Comparison of ENCODE assay signal across 11 cellular contexts in genomic region chr14:32010561-32011188, GRCh38.
DNase-seq lines count a peak whose midpoint lies in the region; ATAC-seq, FAIRE-seq and TF ChIP-seq lines count a peak whose summit lies in the region.
"Had no signal": no experiment of that assay in that cellular context is flagged by ENCODE, and none has a peak within 500 bp of the region (broad histone marks: within the 10 kb centered on the region; RNA-seq: fewer than 3 reads in every experiment).

No MANE protein-coding gene starts in this region.

- intact Hi-C loops in GM12878 (cut with micrococcal nuclease; ENCODE audit: unreplicated experiment), result no loop called here

- in situ Hi-C loops in Caki2 (cut with HindIII; ENCODE audit: low pct_unique_long_range_greater_than_20kb, low sequenced_read_pairs) (no loop called here), GM12878 (cut with MboI) (no loop called here)

- no peaks in the 10 kb centered on the region for H3K9me3 ChIP-seq in GM12878 (replicated peaks; ENCODE audit: control insufficient read depth, insufficient read depth, low read length)
- H3K9me3 ChIP-seq in mesenchymal stem cell (ENCODE audit: control insufficient read depth, low read length), result no peaks in the 10 kb centered on the region

- H2BK5ac ChIP-seq in mesenchymal stem cell (ENCODE audit: low read depth, low read length, poor library complexity, severe bottlenecking), result no peak overlapping the region

- H2AFZ ChIP-seq in GM12878 (ENCODE audit: control insufficient read depth, low read depth, low read length) (no peak overlapping the region), mesenchymal stem cell (ENCODE audit: low read depth, low read length) (no peak overlapping the region)
- H2AFZ ChIP-seq: neural progenitor cell had no signal

- SMC1A ChIA-PET in GM12878 (lab: Charles Lee; ENCODE audit: uncharacterized antibody, unreplicated experiment), result interaction anchor here (0.8 to 2.1 kb wide), 5 partner anchors 14 to 84 kb away, joined by 3 to 7 read pairs (median 3); no protein-coding TSS in a partner anchor

- CTCF ChIA-PET in GM12878 (lab: Yijun Ruan, JAX), result interaction anchor here (1.2 to 2.8 kb wide), 2 partner anchors 9 to 85 kb away, joined by 4 to 12 read pairs; no protein-coding TSS in a partner anchor
- CTCF ChIA-PET in activated CD4-positive, alpha-beta memory T cell treated with anti-CD3 and anti-CD28 coated beads, Interleukin-2, amount 10 ng/mL, durations not matched to agents 7 days and 5 days (lab: Charles Lee), result no interaction called here

- H3K27ac Mint-ChIP-seq in activated CD4-positive, alpha-beta memory T cell treated with anti-CD3 and anti-CD28 coated beads, Interleukin-2, amount 10 ng/mL, durations not matched to agents 7 days and 5 days, result no peak overlapping the region
- H3K27ac Mint-ChIP-seq: neural progenitor cell had no signal

- no peaks in the 10 kb centered on the region for H3K36me3 Mint-ChIP-seq in activated CD4-positive, alpha-beta memory T cell treated with anti-CD3 and anti-CD28 coated beads, Interleukin-2, amount 10 ng/mL, durations not matched to agents 7 days and 5 days (ENCODE audit: low read depth)
- H3K36me3 Mint-ChIP-seq: neural progenitor cell had no signal

- H3K4me1 ChIP-seq in GM12878 (ENCODE audit: control insufficient read depth, insufficient read depth, low read length), result no peaks in the 10 kb centered on the region
- H3K4me1 ChIP-seq in mesenchymal stem cell (ENCODE audit: control insufficient read depth, insufficient read depth, low read depth, low read length), result peaks cover 13% of the 10 kb centered on the region

- no peak for TF ChIP-seq EP300 in GM12878 (IDR thresholded peaks at IDR 0.05; ENCODE audit: borderline replicate concordance in 1 of 2, control insufficient read depth in 1 of 2, low read depth in 2 of 2, low read length in 2 of 2)

- no peaks in the 10 kb centered on the region for H3K79me2 ChIP-seq in GM12878 (ENCODE audit: control insufficient read depth, insufficient read depth, low read length)

- H3K27me3 Mint-ChIP-seq in activated CD4-positive, alpha-beta memory T cell treated with anti-CD3 and anti-CD28 coated beads, Interleukin-2, amount 10 ng/mL, durations not matched to agents 7 days and 5 days, result no peaks in the 10 kb centered on the region

- H3K14ac ChIP-seq in mesenchymal stem cell (ENCODE audit: low read length in 2 of 2), result no peak overlapping the region

- no peak overlapping the region for H3K4me3 Mint-ChIP-seq in activated CD4-positive, alpha-beta memory T cell treated with anti-CD3 and anti-CD28 coated beads, Interleukin-2, amount 10 ng/mL, durations not matched to agents 7 days and 5 days
- H3K4me3 Mint-ChIP-seq: neural progenitor cell had no signal

- no peak overlapping the region for H3K27ac ChIP-seq in GM12878 (ENCODE audit: control insufficient read depth, insufficient read depth)
- peak overlapping the region; percentile 33 for H3K27ac ChIP-seq in mesenchymal stem cell (ENCODE audit: low read length, poor library complexity, severe bottlenecking)
- H3K27ac ChIP-seq: neural progenitor cell, WERI-Rb-1 had no signal

- TF ChIP-seq POLR2A in GM12878 (IDR thresholded peaks at IDR 0.05; ENCODE audit: low read depth, low read length) (no peak), GM12892 (IDR thresholded peaks at IDR 0.05; ENCODE audit: low read depth, low read length) (no peak)

- no peak overlapping the region for H2BK120ac ChIP-seq in mesenchymal stem cell (ENCODE audit: low read depth, low read length)

- POLR2A ChIA-PET in GM12878 (lab: Charles Lee), result interaction anchor here (0.8 kb wide), 1 partner anchor 17 kb away, joined by 3 read pairs; no protein-coding TSS in a partner anchor
- POLR2A ChIA-PET in activated CD4-positive, alpha-beta memory T cell treated with anti-CD3 and anti-CD28 coated beads, Interleukin-2, amount 10 ng/mL, durations not matched to agents 7 days and 5 days (lab: Charles Lee), result no interaction called here

- H2BK15ac ChIP-seq in mesenchymal stem cell (ENCODE audit: low read depth, poor library complexity, severe bottlenecking), result peak overlapping the region; percentile 33

- H2AK5ac ChIP-seq in mesenchymal stem cell (ENCODE audit: low read length, severe bottlenecking), result peak overlapping the region; percentile 74

- DNase-seq in Caki2 (ENCODE audit: low read depth) (peak; percentile 78), HuH-7.5 (ENCODE audit: low spot score) (peak; percentile 73), GM12878 (ENCODE audit: low read depth, low spot score) (no peak), mesenchymal stem cell (peak; percentile 84), GM12892 (ENCODE audit: insufficient read length) (no peak)
- no peak for DNase-seq in activated naive CD4-positive, alpha-beta T cell (lab: John Stamatoyannopoulos, UW)
- DNase-seq in activated CD4-positive, alpha-beta memory T cell treated with anti-CD3 and anti-CD28 coated beads, Interleukin-2, amount 10 ng/mL, durations not matched to agents 7 days and 5 days, result no peak
- DNase-seq: cortex of kidney, WERI-Rb-1 had no signal

- no peak overlapping the region for H3K4me3 ChIP-seq in GM12878
- no peak overlapping the region for H3K4me3 ChIP-seq in mesenchymal stem cell (ENCODE audit: insufficient read depth in 1 of 2, low read depth in 1 of 2, low read length in 2 of 2)
- H3K4me3 ChIP-seq: neural progenitor cell had no signal

- H4K8ac ChIP-seq in mesenchymal stem cell (ENCODE audit: low read length), result no peak overlapping the region

- no peak overlapping the region for H3K4me2 ChIP-seq in GM12878 (ENCODE audit: control insufficient read depth, insufficient read depth)
- no peak overlapping the region for H3K4me2 ChIP-seq in mesenchymal stem cell (ENCODE audit: low read length, poor library complexity, severe bottlenecking)
- H3K4me2 ChIP-seq: neural progenitor cell had no signal

- H2BK12ac ChIP-seq in mesenchymal stem cell (ENCODE audit: low read length in 2 of 2), result peak overlapping the region in 1 of 2 experiments; percentile 52

- H3K27me3 ChIP-seq in GM12878 (replicated peaks in 1 of 2; ENCODE audit: control insufficient read depth in 2 of 2, insufficient read depth in 2 of 2, low read length in 1 of 2), result no peaks in the 10 kb centered on the region
- peaks cover 0 to 24% of the 10 kb centered on the region in 2 experiments for H3K27me3 ChIP-seq in mesenchymal stem cell (ENCODE audit: control insufficient read depth in 1 of 2, insufficient read depth in 1 of 2, low read length in 2 of 2)
- H3K27me3 ChIP-seq: neural progenitor cell had no signal

- H3K4me1 Mint-ChIP-seq in activated CD4-positive, alpha-beta memory T cell treated with anti-CD3 and anti-CD28 coated beads, Interleukin-2, amount 10 ng/mL, durations not matched to agents 7 days and 5 days, result no peaks in the 10 kb centered on the region

- TF ChIP-seq RAD21 in GM12878 (IDR thresholded peaks at IDR 0.05; ENCODE audit: insufficient read depth, low read depth, low read length), result no peak

- H3K9ac ChIP-seq in GM12878 (ENCODE audit: control insufficient read depth, insufficient read depth, low read length), result no peak overlapping the region
- H3K9ac ChIP-seq in mesenchymal stem cell (ENCODE audit: low read length), result peak overlapping the region; percentile 7
- H3K9ac ChIP-seq: neural progenitor cell had no signal

- peak overlapping the region; percentile 38 to 78 for H3K18ac ChIP-seq in mesenchymal stem cell (ENCODE audit: low read depth in 1 of 2, low read length in 2 of 2)

- H3K79me1 ChIP-seq in mesenchymal stem cell (replicated peaks; ENCODE audit: low read length, poor library complexity, severe bottlenecking), result no peaks in the 10 kb centered on the region

- H4K20me1 ChIP-seq in GM12878 (ENCODE audit: control insufficient read depth, insufficient read depth), result no peaks in the 10 kb centered on the region

- no peaks in the 10 kb centered on the region for H3K9me3 Mint-ChIP-seq in activated CD4-positive, alpha-beta memory T cell treated with anti-CD3 and anti-CD28 coated beads, Interleukin-2, amount 10 ng/mL, durations not matched to agents 7 days and 5 days
- H3K9me3 Mint-ChIP-seq: neural progenitor cell had no signal

- RAD21 ChIA-PET in GM12878 (lab: Charles Lee; ENCODE audit: unreplicated experiment), result no interaction called here

- TF ChIP-seq CTCF in GM12878 (IDR thresholded peaks at IDR 0.05 in 2 of 3, conservative IDR thresholded peaks at IDR 0.05 in 1 of 3; ENCODE audit: control insufficient read depth in 2 of 3, extremely low read depth in 1 of 3, insufficient read depth in 1 of 3, low read depth in 3 of 3, low read length in 3 of 3), result no peak

- 41% methylated on average over 7 of the region's 7 CpGs for WGBS in GM12878 (ENCODE audit: insufficient coverage, insufficient replicate concordance, low lambda C conversion rate, missing lambda C conversion rate)
- 57% methylated on average over 7 of the region's 7 CpGs for WGBS in mesenchymal stem cell

- H3K4ac ChIP-seq in mesenchymal stem cell (ENCODE audit: low read depth in 1 of 2, low read length in 2 of 2), result peak overlapping the region; percentile 44 to 82

- H3K36me3 ChIP-seq in GM12878 (ENCODE audit: control insufficient read depth in 2 of 2, insufficient read depth in 2 of 2, low read length in 1 of 2) (no peaks in the 10 kb centered on the region), mesenchymal stem cell (ENCODE audit: control insufficient read depth in 1 of 2, insufficient read depth in 2 of 2, low read depth in 1 of 2, low read length in 2 of 2) (no peaks in the 10 kb centered on the region)
- H3K36me3 ChIP-seq: neural progenitor cell, WERI-Rb-1 had no signal

- H3K23ac ChIP-seq in mesenchymal stem cell (ENCODE audit: low read length in 2 of 2), result no peak overlapping the region

- FAIRE-seq in GM12878 (lab: Jason Lieb, UNC) (no peak), GM12892 (lab: Jason Lieb, UNC) (no peak)

- BruUV-seq in GM12878 (replicated peaks; lab: Mats Ljungman, UMichigan), result no TSS peak

- no peak for ATAC-seq in GM12878
- no peak for ATAC-seq in HG02798 (IDR thresholded peaks at IDR 0.05; ENCODE audit: poor library complexity, unreplicated experiment)

- peak overlapping the region; percentile 56 for H4K91ac ChIP-seq in mesenchymal stem cell (ENCODE audit: low read length)

TF ChIP-seq in GM12878, 131 proteins besides CTCF, POLR2A, EP300 and RAD21 (continues in another document):
- TF ChIP-seq FOXK2 (IDR thresholded peaks at IDR 0.05) (0 out of 2 replicates have a peak, but pooled peaks have one; percentile 1), ETV6 (conservative IDR thresholded peaks at IDR 0.05 in 1 of 2, IDR thresholded peaks at IDR 0.05 in 1 of 2; ENCODE audit: borderline replicate concordance in 1 of 2, low read depth in 1 of 2) (no peak), PBX3 (IDR thresholded peaks at IDR 0.05; ENCODE audit: insufficient replicate concordance, low read depth, low read length) (no peak), SIX5 (IDR thresholded peaks at IDR 0.05; ENCODE audit: low read depth, low read length, severe bottlenecking) (no peak)

Comparison
In these comparisons a context has a peak if more than half of its experiments do, and no peak if none do; other contexts are left out.
1. DNase-seq: peak in Caki2 (single experiment), HuH-7.5 (single experiment) and mesenchymal stem cell (single experiment); none in GM12878 (single experiment), GM12892 (single experiment), activated naive CD4-positive, alpha-beta T cell (0 of 4) and activated CD4-positive, alpha-beta memory T cell treated with anti-CD3 and anti-CD28 coated beads, Interleukin-2, amount 10 ng/mL, durations not matched to agents 7 days and 5 days (single experiment).